Comparison of ENCODE assay signal across 6 cellular contexts in genomic region chr14:24366375-24366663, GRCh38. TPM values are rescaled to one million over a fixed set of nuclear protein-coding genes. Genes with fewer than 3 reads are reported as not detected.
DNase-seq lines count a peak whose midpoint lies in the region; TF ChIP-seq lines count a peak whose summit lies in the region.

No MANE protein-coding gene starts in this region.

- H3K27ac ChIP-seq in breast epithelium = peak overlapping the region; percentile 93

- no peaks in the 10 kb centered on the region for H3K9me3 ChIP-seq in HAP-1
- no peaks in the 10 kb centered on the region for H3K9me3 ChIP-seq in breast epithelium

- no peaks in the 10 kb centered on the region for H3K9me3 Mint-ChIP-seq in osteocyte (ENCODE audit: unreplicated experiment)

- peaks cover 37% of the 10 kb centered on the region for H3K4me1 Mint-ChIP-seq in osteocyte (ENCODE audit: unreplicated experiment)

- H3K4me1 ChIP-seq in HAP-1 (peaks cover 14% of the 10 kb centered on the region), breast epithelium (peaks cover 4 to 5% of the 10 kb centered on the region in 2 donors)

- H3K27ac Mint-ChIP-seq in osteocyte (ENCODE audit: unreplicated experiment) = peak overlapping the region; percentile 100

- H3K27me3 ChIP-seq in HAP-1 (ENCODE audit: low read depth) = no peaks in the 10 kb centered on the region
- H3K27me3 ChIP-seq in breast epithelium = no peaks in the 10 kb centered on the region

- TF ChIP-seq CTCF in breast epithelium (IDR thresholded peaks at IDR 0.05) (no peak), osteocyte (IDR thresholded peaks at IDR 0.05) (no peak)

- DNase-seq in HAP-1 (ENCODE audit: low spot score in 2 of 2) (no peak), breast epithelium (ENCODE audit: low spot score in 2 of 2) (no peak), osteocyte (ENCODE audit: extremely low spot score, unreplicated experiment) (no peak), germinal center (ENCODE audit: low spot score) (no peak), HUDEP-2 (lab: John Stamatoyannopoulos, UW; ENCODE audit: unreplicated experiment in 76 of 76) (no peak)
- no peak for DNase-seq in activated naive CD4-positive, alpha-beta T cell treated with Interleukin-2 at 50 U/mL for 16 hours

- no peak for TF ChIP-seq POLR2A in breast epithelium (IDR thresholded peaks at IDR 0.05)

- H3K4me3 ChIP-seq in HAP-1 (peak overlapping the region; percentile 50), breast epithelium (peak overlapping the region; percentile 65 to 84 (median 67))

- in situ Hi-C loops in HAP-1 (cut with MboI; ENCODE audit: low sequenced_read_pairs) = no loop called here

- intact Hi-C loops in breast epithelium (cut with DNase I; ENCODE audit: low total_unique reads) = loop anchor here (5.0 kb wide), 1 partner anchor 34 kb away; no protein-coding TSS in a partner anchor

- H3K36me3 ChIP-seq in HAP-1 (replicated peaks) (no peaks in the 10 kb centered on the region), breast epithelium (no peaks in the 10 kb centered on the region)

- peaks cover 3% of the 10 kb centered on the region for H3K36me3 Mint-ChIP-seq in osteocyte (ENCODE audit: unreplicated experiment)

- peak overlapping the region; percentile 95 for H3K4me3 Mint-ChIP-seq in osteocyte (ENCODE audit: unreplicated experiment)

- no peaks in the 10 kb centered on the region for H3K27me3 Mint-ChIP-seq in osteocyte (ENCODE audit: unreplicated experiment)

RNA-seq across cellular contexts. Expression of gene NFATC4, which starts 1.7 kb away (rescaled TPM):
- total RNA-seq in breast epithelium (10 to 100 TPM; 28.6 to 67.2 (median 32.8) TPM), osteocyte (197 and 223 TPM in 2 replicates)

RNA-seq across cellular contexts. Expression of gene RIPK3, which starts 26.5 kb away (rescaled TPM):
- total RNA-seq in breast epithelium (10 to 100 TPM; 10.7 to 13.4 (median 12.0) TPM), osteocyte (0.78 and 1.3 TPM in 2 replicates)

RNA-seq across cellular contexts. Expression of gene ADCY4, which starts 31.4 kb away (rescaled TPM):
- 10 to 100 TPM; 13.8 to 60.6 (median 27.7) TPM for total RNA-seq in breast epithelium
- 25.3 and 26.5 TPM in 2 replicates for total RNA-seq in osteocyte

RNA-seq across cellular contexts. Expression of gene NYNRIN, which starts 32.5 kb away (rescaled TPM):
- total RNA-seq in breast epithelium (1 to 10 TPM; 6.4 to 8.2 (median 7.7) TPM), osteocyte (39.6 and 40.2 TPM in 2 replicates)

RNA-seq across cellular contexts. Expression of gene LTB4R, which starts 55.0 kb away (rescaled TPM):
- total RNA-seq in breast epithelium (10 to 100 TPM in 2 of 3 donors, 1 to 10 TPM in 1; 5.7 to 18.4 (median 12.8) TPM), osteocyte (10.0 and 11.3 TPM in 2 replicates)
